ENCODE assay signal across 8 cellular contexts in the genomic region with DNA sequence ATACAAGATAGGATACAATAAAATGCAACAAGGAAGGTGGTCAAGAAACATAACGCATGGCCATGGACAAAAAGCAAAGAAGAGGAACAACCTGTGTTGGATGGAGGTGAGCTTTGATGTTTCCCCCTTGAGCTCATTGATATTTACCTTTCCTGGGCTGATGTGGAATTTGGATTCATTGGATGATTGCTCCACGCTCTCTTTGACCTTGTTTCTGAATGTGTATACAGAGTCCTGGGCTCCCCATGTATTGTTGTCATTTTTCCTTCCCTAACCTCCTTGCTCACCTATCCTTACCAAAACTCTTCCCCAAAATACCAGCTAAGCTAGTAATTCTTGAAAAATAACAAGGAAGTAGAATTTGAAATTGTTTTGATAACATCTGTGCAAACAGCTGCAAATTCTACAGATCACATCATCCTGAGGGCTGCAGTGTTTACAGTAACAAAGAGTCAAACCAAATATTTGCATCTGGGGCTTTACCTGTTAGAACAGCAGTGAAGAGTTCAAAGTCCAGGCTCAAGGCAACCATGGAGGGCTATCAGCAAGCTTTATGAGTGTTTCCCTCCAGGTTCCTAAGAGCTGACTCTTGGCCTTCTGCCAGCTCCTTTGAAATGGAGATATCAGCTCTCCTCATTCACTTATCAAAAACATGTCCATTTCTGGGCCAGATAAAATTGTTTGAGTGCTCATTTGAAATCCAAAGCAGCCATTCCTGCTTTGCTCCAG.
A peak's percentile ranks its signal among the peaks of the same experiment; 100 is the strongest.
DNase-seq lines count a peak whose midpoint lies in the region; ATAC-seq and TF ChIP-seq lines count a peak whose summit lies in the region.

No MANE protein-coding gene starts in this region.

- no peaks in the 10 kb centered on the region for H3K27me3 ChIP-seq in lower lobe of right lung (ENCODE audit: low read depth)

- no peak overlapping the region for H3K4me3 Mint-ChIP-seq in effector memory CD8-positive, alpha-beta T cell

- H3K27ac ChIP-seq in lower lobe of right lung = no peak overlapping the region

- H3K4me1 Mint-ChIP-seq in effector memory CD8-positive, alpha-beta T cell (ENCODE audit: low read depth in 2 of 2) = no peaks in the 10 kb centered on the region

- no peaks in the 10 kb centered on the region for H3K9me3 ChIP-seq in lower lobe of right lung

- no peaks in the 10 kb centered on the region for H3K36me3 ChIP-seq in lower lobe of right lung

- H3K4me1 ChIP-seq in lower lobe of right lung = peaks cover 17% of the 10 kb centered on the region

- TF ChIP-seq CTCF in lower lobe of right lung (IDR thresholded peaks at IDR 0.05) = no peak

- intact Hi-C loops in lower lobe of right lung (cut with DNase I) = no loop called here

- no peak overlapping the region for H3K4me3 ChIP-seq in lower lobe of right lung

- no peaks in the 10 kb centered on the region for H3K27me3 Mint-ChIP-seq in effector memory CD8-positive, alpha-beta T cell

- ATAC-seq in GM19397 (IDR thresholded peaks at IDR 0.05; ENCODE audit: unreplicated experiment) (peak; percentile 98), HG03159 (IDR thresholded peaks at IDR 0.05; ENCODE audit: unreplicated experiment) (peak; percentile 97), lower lobe of right lung (peak; percentile 79 to 91)
- no peak for ATAC-seq in effector memory CD8-positive, alpha-beta T cell (replicated peaks)

- H3K27ac Mint-ChIP-seq in effector memory CD8-positive, alpha-beta T cell = no peak overlapping the region

- no peaks in the 10 kb centered on the region for H3K36me3 Mint-ChIP-seq in effector memory CD8-positive, alpha-beta T cell (ENCODE audit: insufficient read depth)

- DNase-seq in DMS153 (lab: John Stamatoyannopoulos, UW) (peak; percentile 96), NCI-H748 (lab: John Stamatoyannopoulos, UW; ENCODE audit: unreplicated experiment) (peak; percentile 99), lower lobe of right lung (no peak)
- no peak for DNase-seq in effector memory CD8-positive, alpha-beta T cell
- no peak for DNase-seq in stimulated activated CD4-positive, alpha-beta T cell treated with anti-CD3 and anti-CD28 coated beads, Interleukin-12 subunit alpha, Interleukin-12 subunit beta, amount 100 ng/mL, for 4 hours
- no peak for DNase-seq in activated CD4-positive, CD25-positive, alpha-beta regulatory T cell (lab: John Stamatoyannopoulos, UW)

- no peaks in the 10 kb centered on the region for H3K9me3 Mint-ChIP-seq in effector memory CD8-positive, alpha-beta T cell

Comparison
In these comparisons a context has a peak if more than half of its experiments do, and no peak if none do; other contexts are left out.
1. DNase-seq: peak in DMS153 (single experiment) and NCI-H748 (single experiment); none in lower lobe of right lung (single experiment), effector memory CD8-positive, alpha-beta T cell (0 of 3), stimulated activated CD4-positive, alpha-beta T cell treated with anti-CD3 and anti-CD28 coated beads, Interleukin-12 subunit alpha, Interleukin-12 subunit beta, amount 100 ng/mL, for 4 hours (single experiment) and activated CD4-positive, CD25-positive, alpha-beta regulatory T cell (0 of 4).